9 cellular contexts compared by ENCODE assay signal in genomic region chr19:40800997-40801377, GRCh38. TPM values are rescaled to one million over a fixed set of nuclear protein-coding genes. Genes with fewer than 3 reads are reported as not detected.
DNase-seq lines count a peak whose midpoint lies in the region; ATAC-seq, FAIRE-seq and TF ChIP-seq lines count a peak whose summit lies in the region.
"Had no signal": no experiment of that assay in that cellular context is flagged by ENCODE, and none has a peak within 500 bp of the region (broad histone marks: within the 10 kb centered on the region; RNA-seq: fewer than 3 reads in every experiment).

No MANE protein-coding gene starts in this region.

- H3K36me3 Mint-ChIP-seq in activated naive CD4-positive, alpha-beta T cell treated with anti-CD3 and anti-CD28 coated beads, Interleukin-2, amount 10 ng/mL, durations not matched to agents 7 days and 5 days: peaks cover 58% of the 10 kb centered on the region
- peaks cover 4% of the 10 kb centered on the region for H3K36me3 Mint-ChIP-seq in astrocyte (ENCODE audit: low read depth, unreplicated experiment)

- no peaks in the 10 kb centered on the region for H3K9me3 ChIP-seq in astrocyte (ENCODE audit: insufficient read depth, low read depth, low read length)
- H3K9me3 ChIP-seq in mesenchymal stem cell (ENCODE audit: control insufficient read depth, low read length): no peaks in the 10 kb centered on the region
- no peaks in the 10 kb centered on the region for H3K9me3 ChIP-seq in tibial nerve
- H3K9me3 ChIP-seq: MG63 had no signal

- H3K27me3 Mint-ChIP-seq in activated naive CD4-positive, alpha-beta T cell treated with anti-CD3 and anti-CD28 coated beads, Interleukin-2, amount 10 ng/mL, durations not matched to agents 7 days and 5 days: no peaks in the 10 kb centered on the region
- H3K27me3 Mint-ChIP-seq in astrocyte (ENCODE audit: low read depth, unreplicated experiment): no peaks in the 10 kb centered on the region

- H3K79me1 ChIP-seq in mesenchymal stem cell (replicated peaks; ENCODE audit: low read length, poor library complexity, severe bottlenecking): peaks cover 4% of the 10 kb centered on the region

- H3K9me3 Mint-ChIP-seq in activated naive CD4-positive, alpha-beta T cell treated with anti-CD3 and anti-CD28 coated beads, Interleukin-2, amount 10 ng/mL, durations not matched to agents 7 days and 5 days: no peaks in the 10 kb centered on the region
- H3K9me3 Mint-ChIP-seq in astrocyte (ENCODE audit: unreplicated experiment): no peaks in the 10 kb centered on the region

- H2BK120ac ChIP-seq in mesenchymal stem cell (ENCODE audit: low read depth, low read length): no peak overlapping the region

- no peak for TF ChIP-seq POLR2A in tibial nerve (IDR thresholded peaks at IDR 0.05)

- TF ChIP-seq EP300 in tibial nerve (IDR thresholded peaks at IDR 0.05): no peak

- FAIRE-seq in astrocyte (lab: Jason Lieb, UNC) (no peak), D721Med (lab: Jason Lieb, UNC) (no peak)

- H3K4me1 ChIP-seq in astrocyte (ENCODE audit: insufficient read depth, low read length) (peaks cover 36% of the 10 kb centered on the region), mesenchymal stem cell (ENCODE audit: control insufficient read depth, insufficient read depth, low read depth, low read length) (peaks cover 50% of the 10 kb centered on the region), tibial nerve (peaks cover 0 to 72% (median 59%) of the 10 kb centered on the region in 4 donors)

- H3K27ac Mint-ChIP-seq in activated naive CD4-positive, alpha-beta T cell treated with anti-CD3 and anti-CD28 coated beads, Interleukin-2, amount 10 ng/mL, durations not matched to agents 7 days and 5 days: peak overlapping the region; percentile 64
- no peak overlapping the region for H3K27ac Mint-ChIP-seq in astrocyte (ENCODE audit: unreplicated experiment)

- H3K4me2 ChIP-seq in astrocyte (ENCODE audit: low read length) (peak overlapping the region; percentile 97), mesenchymal stem cell (ENCODE audit: low read length, poor library complexity, severe bottlenecking) (peak overlapping the region; percentile 4)

- H2BK5ac ChIP-seq in mesenchymal stem cell (ENCODE audit: low read depth, low read length, poor library complexity, severe bottlenecking): no peak overlapping the region

- H3K18ac ChIP-seq in mesenchymal stem cell (ENCODE audit: low read depth in 1 of 2, low read length in 2 of 2): no peak overlapping the region

- peak overlapping the region in 1 of 2 experiments; percentile 48 for H3K23ac ChIP-seq in mesenchymal stem cell (ENCODE audit: low read length in 2 of 2)

- H3K27me3 ChIP-seq in astrocyte (ENCODE audit: insufficient read depth, low read length) (no peaks in the 10 kb centered on the region), mesenchymal stem cell (ENCODE audit: control insufficient read depth in 1 of 2, insufficient read depth in 1 of 2, low read length in 2 of 2) (no peaks in the 10 kb centered on the region), tibial nerve (no peaks in the 10 kb centered on the region)
- H3K27me3 ChIP-seq: MG63 had no signal

- no peak overlapping the region for H3K27ac ChIP-seq in astrocyte (ENCODE audit: low read depth, low read length)
- H3K27ac ChIP-seq in mesenchymal stem cell (ENCODE audit: low read length, poor library complexity, severe bottlenecking): no peak overlapping the region
- peak overlapping the region in 3 of 4 donors; percentile 94 to 98 (median 97) for H3K27ac ChIP-seq in tibial nerve

- H2AK5ac ChIP-seq in mesenchymal stem cell (ENCODE audit: low read length, severe bottlenecking): no peak overlapping the region

- WGBS in mesenchymal stem cell: 95% methylated on average over 27 of the region's 27 CpGs
- WGBS in tibial nerve, 2 donors: 75 to 81% methylated on average over 23 to 27 of the region's 27 CpGs

- H3K4me3 Mint-ChIP-seq in activated naive CD4-positive, alpha-beta T cell treated with anti-CD3 and anti-CD28 coated beads, Interleukin-2, amount 10 ng/mL, durations not matched to agents 7 days and 5 days: peak overlapping the region; percentile 92
- peak overlapping the region; percentile 96 for H3K4me3 Mint-ChIP-seq in astrocyte (ENCODE audit: unreplicated experiment)

- H2BK15ac ChIP-seq in mesenchymal stem cell (ENCODE audit: low read depth, poor library complexity, severe bottlenecking): no peak overlapping the region

- peaks cover 66% of the 10 kb centered on the region for H3K79me2 ChIP-seq in astrocyte (ENCODE audit: insufficient read depth, low read length)

- H3K14ac ChIP-seq in mesenchymal stem cell (ENCODE audit: low read length in 2 of 2): peak overlapping the region in 1 of 2 experiments; percentile 14

- H3K4me3 ChIP-seq in astrocyte (ENCODE audit: insufficient read depth, low read depth, low read length): no peak overlapping the region
- peak overlapping the region in 1 of 2 experiments; percentile 83 for H3K4me3 ChIP-seq in mesenchymal stem cell (ENCODE audit: insufficient read depth in 1 of 2, low read depth in 1 of 2, low read length in 2 of 2)
- H3K4me3 ChIP-seq in tibial nerve: peak overlapping the region in 2 of 4 donors; percentile 99

- H2AFZ ChIP-seq in astrocyte (ENCODE audit: low read depth, low read length) (no peak overlapping the region), mesenchymal stem cell (ENCODE audit: low read depth, low read length) (no peak overlapping the region)

- no peak for DNase-seq in activated naive CD4-positive, alpha-beta T cell treated with anti-CD3 and anti-CD28 coated beads, Interleukin-2, amount 10 ng/mL, durations not matched to agents 7 days and 5 days
- DNase-seq in activated naive CD4-positive, alpha-beta T cell (lab: John Stamatoyannopoulos, UW): no peak
- DNase-seq in astrocyte (ENCODE audit: low read depth): no peak
- DNase-seq in mesenchymal stem cell: no peak
- no peak for DNase-seq in tibial nerve (ENCODE audit: low spot score in 2 of 2)
- DNase-seq in D721Med (ENCODE audit: insufficient read length, low spot score): no peak
- DNase-seq: MG63 had no signal

- no peak overlapping the region for H4K91ac ChIP-seq in mesenchymal stem cell (ENCODE audit: low read length)

- TF ChIP-seq CTCF in astrocyte (IDR thresholded peaks at IDR 0.05; ENCODE audit: insufficient read depth, low read depth, low read length) (no peak), tibial nerve (IDR thresholded peaks at IDR 0.05) (no peak), D721Med (IDR thresholded peaks at IDR 0.05; ENCODE audit: insufficient read depth, missing control alignments) (no peak)

- peaks cover 73% of the 10 kb centered on the region for H3K4me1 Mint-ChIP-seq in activated naive CD4-positive, alpha-beta T cell treated with anti-CD3 and anti-CD28 coated beads, Interleukin-2, amount 10 ng/mL, durations not matched to agents 7 days and 5 days
- peaks cover 37% of the 10 kb centered on the region for H3K4me1 Mint-ChIP-seq in astrocyte (ENCODE audit: low read depth, unreplicated experiment)

- no peak overlapping the region for H2BK12ac ChIP-seq in mesenchymal stem cell (ENCODE audit: low read length in 2 of 2)

- H4K8ac ChIP-seq in mesenchymal stem cell (ENCODE audit: low read length): no peak overlapping the region

- H3K4ac ChIP-seq in mesenchymal stem cell (ENCODE audit: low read depth in 1 of 2, low read length in 2 of 2): no peak overlapping the region

- H4K20me1 ChIP-seq in astrocyte (ENCODE audit: insufficient read depth, low read length): peaks cover 64% of the 10 kb centered on the region

- ATAC-seq in GM18907 (IDR thresholded peaks at IDR 0.05; ENCODE audit: unreplicated experiment) (no peak), GM18868 (IDR thresholded peaks at IDR 0.05; ENCODE audit: unreplicated experiment) (no peak)

- H3K9ac ChIP-seq in astrocyte (ENCODE audit: low read length): peak overlapping the region; percentile 94
- peak overlapping the region; percentile 93 for H3K9ac ChIP-seq in mesenchymal stem cell (ENCODE audit: low read length)

- CTCF ChIA-PET in activated naive CD4-positive, alpha-beta T cell treated with anti-CD3 and anti-CD28 coated beads, Interleukin-2, amount 10 ng/mL, durations not matched to agents 7 days and 5 days (lab: Charles Lee): no interaction called here

- H3K36me3 ChIP-seq in astrocyte (ENCODE audit: insufficient read depth, low read length) (no peaks in the 10 kb centered on the region), mesenchymal stem cell (ENCODE audit: control insufficient read depth in 1 of 2, insufficient read depth in 2 of 2, low read depth in 1 of 2, low read length in 2 of 2) (peaks cover 56 to 63% of the 10 kb centered on the region in 2 experiments), tibial nerve (peaks cover 0 to 32% (median 0%) of the 10 kb centered on the region in 3 donors)

RNA-seq across cellular contexts. Expression of gene EGLN2, which starts 2.0 kb away (rescaled TPM):
- total RNA-seq in astrocyte (82.1 and 84.6 TPM in 2 replicates), tibial nerve (100 to 1,000 TPM in 3 of 4 donors, 10 to 100 TPM in 1; 93.5 to 134 (median 120) TPM)
- 77.6 TPM for polyA plus RNA-seq in mesenchymal stem cell (2013, experiment 1 of 2)
- polyA plus RNA-seq in mesenchymal stem cell (2013, experiment 2 of 2): 79.5 TPM

RNA-seq across cellular contexts. Expression of gene RAB4B, which starts 22.9 kb away (rescaled TPM):
- total RNA-seq in astrocyte (18.8 and 21.0 TPM in 2 replicates), tibial nerve (10 to 100 TPM; 38.3 to 66.6 (median 52.0) TPM)
- polyA plus RNA-seq in mesenchymal stem cell (2013, experiment 1 of 2): 17.4 TPM
- 16.7 TPM for polyA plus RNA-seq in mesenchymal stem cell (2013, experiment 2 of 2)

RNA-seq across cellular contexts. Expression of gene MIA, which starts 25.7 kb away (rescaled TPM):
- total RNA-seq in astrocyte (2.5 TPM in 2 replicates), tibial nerve (100 to 1,000 TPM; 127 to 322 (median 209) TPM)
- not detected for polyA plus RNA-seq in mesenchymal stem cell (2013, experiment 1 of 2)
- not detected for polyA plus RNA-seq in mesenchymal stem cell (2013, experiment 2 of 2)

RNA-seq across cellular contexts. Expression of gene CYP2A6, which starts 49.3 kb away (rescaled TPM):
- total RNA-seq in astrocyte: not detected in 2 replicates
- polyA plus RNA-seq in mesenchymal stem cell (2013, experiment 1 of 2): not detected
- polyA plus RNA-seq in mesenchymal stem cell (2013, experiment 2 of 2): not detected
- total RNA-seq in tibial nerve: 1 to 10 TPM in 1 of 4 donors, not detected in 3; 7.3 TPM

RNA-seq across cellular contexts. Expression of gene SNRPA, which starts 50.0 kb away (rescaled TPM):
- 60.0 and 67.0 TPM in 2 replicates for total RNA-seq in astrocyte
- 62.8 TPM for polyA plus RNA-seq in mesenchymal stem cell (2013, experiment 1 of 2)
- 61.8 TPM for polyA plus RNA-seq in mesenchymal stem cell (2013, experiment 2 of 2)
- 10 to 100 TPM; 52.8 to 92.7 (median 70.9) TPM for total RNA-seq in tibial nerve

Comparison
In these comparisons a context has a peak if more than half of its experiments do, and no peak if none do; other contexts are left out.
1. H3K27ac ChIP-seq: peak in tibial nerve (3 of 4); none in astrocyte (single experiment) and mesenchymal stem cell (single experiment).
2. RNA of gene MIA, which starts 25.7 kb away (total RNA-seq): 127 to 322 TPM in tibial nerve; 2.5 TPM in astrocyte; every median in the first group is over 10 times any median in the second.